ENCODE assay signal across 23 cellular contexts in genomic region chr17:57679356-57679755, GRCh38.
DNase-seq lines count a peak whose midpoint lies in the region; ATAC-seq and TF ChIP-seq lines count a peak whose summit lies in the region.
"Had no signal": no experiment of that assay in that cellular context is flagged by ENCODE, and none has a peak within 500 bp of the region (broad histone marks: within the 10 kb centered on the region; RNA-seq: fewer than 3 reads in every experiment).

No MANE protein-coding gene starts in this region.

- no peaks in the 10 kb centered on the region for H3K27me3 ChIP-seq in CD8-positive, alpha-beta T cell (ENCODE audit: insufficient read depth, low read length)
- H3K27me3 ChIP-seq in CD8-positive, alpha-beta memory T cell (ENCODE audit: insufficient read depth, low read length, poor library complexity, severe bottlenecking): no peaks in the 10 kb centered on the region
- H3K27me3 ChIP-seq in foreskin keratinocyte: no peaks in the 10 kb centered on the region
- H3K27me3 ChIP-seq in MM.1S (replicated peaks; ENCODE audit: insufficient read depth, low read length): no peaks in the 10 kb centered on the region
- H3K27me3 ChIP-seq: BLaER1, MG63 had no signal

- H3K36me3 ChIP-seq in CD8-positive, alpha-beta T cell (ENCODE audit: insufficient read depth, low read length): no peaks in the 10 kb centered on the region
- H3K36me3 ChIP-seq in CD8-positive, alpha-beta memory T cell (ENCODE audit: insufficient read depth, low read length): peaks cover 5% of the 10 kb centered on the region
- no peaks in the 10 kb centered on the region for H3K36me3 ChIP-seq in MM.1S (replicated peaks; ENCODE audit: insufficient read depth, low read length)
- H3K36me3 ChIP-seq: MG63 had no signal

- peaks cover 2% of the 10 kb centered on the region for H3K4me1 Mint-ChIP-seq in CD8-positive, alpha-beta T cell (ENCODE audit: low read depth)
- H3K4me1 Mint-ChIP-seq in CD8-positive, alpha-beta memory T cell: peaks cover 2 to 14% (median 7%) of the 10 kb centered on the region in 3 donors
- no peaks in the 10 kb centered on the region for H3K4me1 Mint-ChIP-seq in central memory CD8-positive, alpha-beta T cell
- H3K4me1 Mint-ChIP-seq in nephron progenitor cell: peaks cover 30% of the 10 kb centered on the region
- H3K4me1 Mint-ChIP-seq: CD4-positive, alpha-beta memory T cell had no signal

- POLR2A ChIA-PET in CD8-positive, alpha-beta T cell (lab: Charles Lee): no interaction called here
- POLR2A ChIA-PET in CD8-positive, alpha-beta memory T cell (lab: Charles Lee): no interaction called here

- no peak overlapping the region for H3K27ac ChIP-seq in CD8-positive, alpha-beta T cell (ENCODE audit: low read depth, low read length)
- no peak overlapping the region for H3K27ac ChIP-seq in CD8-positive, alpha-beta memory T cell (ENCODE audit: low read depth, low read length)
- H3K27ac ChIP-seq in foreskin keratinocyte (no peak overlapping the region), MM.1S (ENCODE audit: low read length) (no peak overlapping the region)
- H3K27ac ChIP-seq: BLaER1, RWPE1, SK-N-MC had no signal

- peak overlapping the region; percentile 2 for H3K27ac Mint-ChIP-seq in CD8-positive, alpha-beta T cell
- H3K27ac Mint-ChIP-seq in CD8-positive, alpha-beta memory T cell: peak overlapping the region in 5 of 8 donors; percentile 51 to 73 (median 66)
- peak overlapping the region; percentile 66 for H3K27ac Mint-ChIP-seq in central memory CD8-positive, alpha-beta T cell (ENCODE audit: low read depth)
- H3K27ac Mint-ChIP-seq in nephron progenitor cell: peak overlapping the region; percentile 84

- no peaks in the 10 kb centered on the region for H3F3A ChIP-seq in MM.1S (ENCODE audit: insufficient read depth, low read length)

- DNase-seq in CD8-positive, alpha-beta T cell: peak in 1 of 7 experiments; percentile 15
- DNase-seq in CD8-positive, alpha-beta memory T cell: no peak
- DNase-seq in central memory CD8-positive, alpha-beta T cell (ENCODE audit: low spot score in 2 of 2): peak in 1 of 2 donors; percentile 10
- DNase-seq in nephron progenitor cell (no peak), Kasumi-1 (lab: John Stamatoyannopoulos, UW) (no peak), nucleus accumbens (lab: John Stamatoyannopoulos, UW) (no peak), foreskin keratinocyte (no peak), MM.1S (no peak)
- DNase-seq: CD4-positive, alpha-beta memory T cell; DMS53; GDM1; MG63; NCI-H1048; NCI-H1436; NCI-H1930; NCI-H226; NCI-H510A treated with DMSO at 0.1 percent for 48 hours; NCI-H774; NK-92 treated with Interleukin-12 subunit alpha and Interleukin-12 subunit beta, amount 100 ng/mL, for 24 hours; SHP77 treated with DMSO at 0.1 percent for 48 hours had no signal

- H3K79me2 ChIP-seq in MM.1S (ENCODE audit: low read length): no peaks in the 10 kb centered on the region

- no peak overlapping the region for H3K4me2 ChIP-seq in MM.1S (ENCODE audit: low read depth, low read length)
- H3K4me2 ChIP-seq: BLaER1 had no signal

- intact Hi-C loops in CD8-positive, alpha-beta T cell (cut with DNase I, micrococcal nuclease): no loop called here

- no peak for ATAC-seq in CD8-positive, alpha-beta T cell
- ATAC-seq in central memory CD8-positive, alpha-beta T cell (replicated peaks; ENCODE audit: extremely low read depth, poor library complexity, severe bottlenecking): no peak
- ATAC-seq in foreskin keratinocyte: no peak

- H3K27me3 Mint-ChIP-seq in CD8-positive, alpha-beta T cell (ENCODE audit: low read depth): no peaks in the 10 kb centered on the region
- H3K27me3 Mint-ChIP-seq in CD8-positive, alpha-beta memory T cell: peaks cover 0 to 3% of the 10 kb centered on the region in 2 donors
- H3K27me3 Mint-ChIP-seq in central memory CD8-positive, alpha-beta T cell: no peaks in the 10 kb centered on the region
- H3K27me3 Mint-ChIP-seq in nephron progenitor cell (ENCODE audit: low read depth, poor library complexity): no peaks in the 10 kb centered on the region
- H3K27me3 Mint-ChIP-seq: CD4-positive, alpha-beta memory T cell had no signal

- no peaks in the 10 kb centered on the region for H3K9me2 ChIP-seq in MM.1S (replicated peaks; ENCODE audit: insufficient read depth, low read length)

- peaks cover 49% of the 10 kb centered on the region for H3K36me3 Mint-ChIP-seq in CD8-positive, alpha-beta T cell
- H3K36me3 Mint-ChIP-seq in CD8-positive, alpha-beta memory T cell: peaks cover 0 to 51% (median 26%) of the 10 kb centered on the region in 3 donors
- peaks cover 8% of the 10 kb centered on the region for H3K36me3 Mint-ChIP-seq in central memory CD8-positive, alpha-beta T cell (ENCODE audit: insufficient read depth)
- peaks cover 75% of the 10 kb centered on the region for H3K36me3 Mint-ChIP-seq in nephron progenitor cell (ENCODE audit: low read depth)

- TF ChIP-seq CTCF in CD8-positive, alpha-beta T cell (IDR thresholded peaks at IDR 0.05): no peak
- TF ChIP-seq CTCF in nephron progenitor cell (IDR thresholded peaks at IDR 0.05) (no peak), foreskin keratinocyte (conservative IDR thresholded peaks at IDR 0.05) (no peak), MM.1S (IDR thresholded peaks at IDR 0.05; ENCODE audit: low read length) (no peak)

- no peaks in the 10 kb centered on the region for H3K4me1 ChIP-seq in CD8-positive, alpha-beta T cell (ENCODE audit: insufficient read depth, low read length)
- no peaks in the 10 kb centered on the region for H3K4me1 ChIP-seq in CD8-positive, alpha-beta memory T cell (ENCODE audit: insufficient read depth, low read length)
- H3K4me1 ChIP-seq in foreskin keratinocyte (no peaks in the 10 kb centered on the region), MM.1S (ENCODE audit: low read length) (no peaks in the 10 kb centered on the region)

- no peaks in the 10 kb centered on the region for H4K20me1 ChIP-seq in MM.1S (ENCODE audit: insufficient read depth, low read length)
- H4K20me1 ChIP-seq: BLaER1 had no signal

- H3K4me3 ChIP-seq in CD8-positive, alpha-beta T cell (ENCODE audit: low read depth, low read length): no peak overlapping the region
- H3K4me3 ChIP-seq in CD8-positive, alpha-beta memory T cell (ENCODE audit: low read length): no peak overlapping the region
- H3K4me3 ChIP-seq in MM.1S (ENCODE audit: low read length): no peak overlapping the region
- H3K4me3 ChIP-seq: BLaER1, MG63, SK-N-MC had no signal

- no peaks in the 10 kb centered on the region for H3K9me3 Mint-ChIP-seq in CD8-positive, alpha-beta T cell
- H3K9me3 Mint-ChIP-seq in CD8-positive, alpha-beta memory T cell: no peaks in the 10 kb centered on the region
- no peaks in the 10 kb centered on the region for H3K9me3 Mint-ChIP-seq in central memory CD8-positive, alpha-beta T cell
- no peaks in the 10 kb centered on the region for H3K9me3 Mint-ChIP-seq in nephron progenitor cell
- H3K9me3 Mint-ChIP-seq: CD4-positive, alpha-beta memory T cell had no signal

- H2AFZ ChIP-seq in MM.1S (ENCODE audit: low read length): no peak overlapping the region

- no peak overlapping the region for H3K4me3 Mint-ChIP-seq in CD8-positive, alpha-beta T cell
- H3K4me3 Mint-ChIP-seq in CD8-positive, alpha-beta memory T cell: no peak overlapping the region
- no peak overlapping the region for H3K4me3 Mint-ChIP-seq in central memory CD8-positive, alpha-beta T cell
- no peak overlapping the region for H3K4me3 Mint-ChIP-seq in nephron progenitor cell
- H3K4me3 Mint-ChIP-seq: CD4-positive, alpha-beta memory T cell had no signal

- CTCF ChIA-PET in CD8-positive, alpha-beta T cell (lab: Charles Lee): interaction anchor here (1.2 to 2.7 kb wide), 2 partner anchors 82 to 436 kb away, joined by 4 to 8 read pairs; no protein-coding TSS in a partner anchor
- CTCF ChIA-PET in CD8-positive, alpha-beta memory T cell (lab: Charles Lee): interaction anchor here (1.2 kb wide), 1 partner anchor 81 kb away, joined by 3 read pairs; no protein-coding TSS in a partner anchor

- no peak overlapping the region for H3K9ac ChIP-seq in MM.1S (ENCODE audit: low read length)
- H3K9ac ChIP-seq: BLaER1 had no signal

- H3K9me3 ChIP-seq in CD8-positive, alpha-beta T cell (ENCODE audit: low read length): no peaks in the 10 kb centered on the region
- H3K9me3 ChIP-seq in CD8-positive, alpha-beta memory T cell (ENCODE audit: low read length): no peaks in the 10 kb centered on the region
- no peaks in the 10 kb centered on the region for H3K9me3 ChIP-seq in MM.1S (replicated peaks; ENCODE audit: insufficient read depth, low read length)
- H3K9me3 ChIP-seq: BLaER1, MG63 had no signal

Comparison
In these comparisons a context has a peak if more than half of its experiments do, and no peak if none do; other contexts are left out.
1. H3K27ac Mint-ChIP-seq: peak in every context shown above with its lines; median percentile 84 in nephron progenitor cell; 66 in CD8-positive, alpha-beta memory T cell; 66 in central memory CD8-positive, alpha-beta T cell; 2 in CD8-positive, alpha-beta T cell.